In genomic region chr10:71765176-71765906, GRCh38 we compare ENCODE assay signal across 9 cellular contexts. TPM values are rescaled to one million over a fixed set of nuclear protein-coding genes. Genes with fewer than 3 reads are reported as not detected.
A peak's percentile ranks its signal among the peaks of the same experiment; 100 is the strongest.
DNase-seq lines count a peak whose midpoint lies in the region; ATAC-seq and TF ChIP-seq lines count a peak whose summit lies in the region.
"Had no signal": no experiment of that assay in that cellular context is flagged by ENCODE, and none has a peak within 500 bp of the region (broad histone marks: within the 10 kb centered on the region; RNA-seq: fewer than 3 reads in every experiment).

No MANE protein-coding gene starts in this region.

- TF ChIP-seq CTCF in ascending aorta (IDR thresholded peaks at IDR 0.05) (peak in 1 of 3 experiments; percentile 8), left lung (IDR thresholded peaks at IDR 0.05) (no peak), tibial artery (IDR thresholded peaks at IDR 0.05) (peak in 1 of 2 experiments; percentile 26), brain microvascular endothelial cell (IDR thresholded peaks at IDR 0.05; ENCODE audit: low read depth, low read length, missing control alignments) (no peak)

- POLR2A ChIA-PET in activated CD4-positive, alpha-beta T cell treated with anti-CD3 and anti-CD28 coated beads for 36 hours (lab: Charles Lee) = no interaction called here

- H3K4me3 ChIP-seq in ascending aorta (no peak overlapping the region), left lung (no peak overlapping the region), tibial artery (no peak overlapping the region), brain microvascular endothelial cell (ENCODE audit: low read depth, low read length) (no peak overlapping the region)

- in situ Hi-C loops in brain microvascular endothelial cell (cut with HindIII; ENCODE audit: low pct_ligation_motif_present, low sequenced_read_pairs) = no loop called here

- no peaks in the 10 kb centered on the region for H3K27me3 ChIP-seq in ascending aorta
- no peaks in the 10 kb centered on the region for H3K27me3 ChIP-seq in left lung
- no peaks in the 10 kb centered on the region for H3K27me3 ChIP-seq in tibial artery
- H3K27me3 ChIP-seq in brain microvascular endothelial cell (replicated peaks) = no peaks in the 10 kb centered on the region

- no peaks in the 10 kb centered on the region for H3K27me3 Mint-ChIP-seq in activated CD4-positive, alpha-beta T cell treated with anti-CD3 and anti-CD28 coated beads for 36 hours

- H3K9me3 ChIP-seq in ascending aorta (no peaks in the 10 kb centered on the region), left lung (no peaks in the 10 kb centered on the region), tibial artery (no peaks in the 10 kb centered on the region)

- H3K27ac ChIP-seq in ascending aorta (peak overlapping the region; percentile 94 to 98), left lung (peak overlapping the region; percentile 44 to 92), tibial artery (peak overlapping the region; percentile 95 to 96), brain microvascular endothelial cell (no peak overlapping the region)

- CTCF ChIA-PET in activated CD4-positive, alpha-beta T cell treated with anti-CD3 and anti-CD28 coated beads for 36 hours (lab: Charles Lee) = interaction anchor here (0.6 to 6.5 kb wide), 6 partner anchors 9 to 445 kb away, joined by 3 to 41 read pairs (median 4); no protein-coding TSS in a partner anchor

- no peaks in the 10 kb centered on the region for H3K9me3 Mint-ChIP-seq in activated CD4-positive, alpha-beta T cell treated with anti-CD3 and anti-CD28 coated beads for 36 hours (ENCODE audit: low read depth)
- H3K9me3 Mint-ChIP-seq: activated T-helper 1 cell treated with anti-CD3 and anti-CD28 coated beads, Interleukin-12 subunit alpha, Interleukin-12 subunit beta, Interleukin-2, Interleukin-4 antibody, amounts not matched to agents 30 ng/mL and 10 ng/mL and 1 ng/mL, durations not matched to agents 14 hours and 24 hours and 36 hours had no signal

- H3K36me3 ChIP-seq in ascending aorta (peaks cover 19 to 24% of the 10 kb centered on the region in 2 donors), left lung (peaks cover 0 to 61% of the 10 kb centered on the region in 2 donors), tibial artery (peaks cover 11 to 31% (median 15%) of the 10 kb centered on the region in 3 donors), brain microvascular endothelial cell (replicated peaks) (peaks cover 4% of the 10 kb centered on the region)

- H3K4me1 ChIP-seq in ascending aorta (peaks cover 50% of the 10 kb centered on the region in 2 donors), left lung (peaks cover 45 to 99% of the 10 kb centered on the region in 2 donors), tibial artery (peaks cover 18 to 96% (median 73%) of the 10 kb centered on the region in 4 donors)

- H3K4me1 Mint-ChIP-seq in activated CD4-positive, alpha-beta T cell treated with anti-CD3 and anti-CD28 coated beads for 36 hours = peaks cover 88% of the 10 kb centered on the region

- peak overlapping the region; percentile 92 for H3K27ac Mint-ChIP-seq in activated CD4-positive, alpha-beta T cell treated with anti-CD3 and anti-CD28 coated beads for 36 hours

- intact Hi-C loops in activated CD4-positive, alpha-beta T cell treated with anti-CD3 and anti-CD28 coated beads for 36 hours (cut with DNase I, micrococcal nuclease) = loop anchor here in 1 of 2 experiments (5.0 kb wide), 1 partner anchor 557 kb away; no protein-coding TSS in a partner anchor
- intact Hi-C loops in ascending aorta (cut with DNase I) (no loop called here), left lung (cut with DNase I) (no loop called here), tibial artery (cut with DNase I; ENCODE audit: low total_unique reads) (no loop called here)

- ATAC-seq in activated CD4-positive, alpha-beta T cell treated with anti-CD3 and anti-CD28 coated beads for 36 hours = no peak
- no peak for ATAC-seq in left lung
- ATAC-seq in HG03139 (IDR thresholded peaks at IDR 0.05; ENCODE audit: unreplicated experiment) = no peak

- peaks cover 61% of the 10 kb centered on the region for H3K36me3 Mint-ChIP-seq in activated CD4-positive, alpha-beta T cell treated with anti-CD3 and anti-CD28 coated beads for 36 hours (ENCODE audit: low read depth)

- no peak overlapping the region for H3K4me3 Mint-ChIP-seq in activated CD4-positive, alpha-beta T cell treated with anti-CD3 and anti-CD28 coated beads for 36 hours
- H3K4me3 Mint-ChIP-seq: activated T-helper 1 cell treated with anti-CD3 and anti-CD28 coated beads, Interleukin-12 subunit alpha, Interleukin-12 subunit beta, Interleukin-2, Interleukin-4 antibody, amounts not matched to agents 30 ng/mL and 10 ng/mL and 1 ng/mL, durations not matched to agents 14 hours and 24 hours and 36 hours had no signal

- no peak for DNase-seq in activated CD4-positive, alpha-beta T cell treated with anti-CD3 and anti-CD28 coated beads for 36 hours
- no peak for DNase-seq in activated CD4-positive, alpha-beta T cell treated with anti-CD3 and anti-CD28 coated beads for 48 hours
- DNase-seq in ascending aorta (ENCODE audit: low spot score in 2 of 2) (no peak), left lung (no peak), tibial artery (peak in 1 of 2 donors; percentile 88), activated gamma-delta T cell treated with Interleukin-2 at 50 U/mL for 16 hours (no peak), brain microvascular endothelial cell (no peak)

RNA-seq across cellular contexts. Expression of gene VSIR, which starts 8.0 kb away (rescaled TPM):
- 100 to 1,000 TPM in 1 of 2 experiments, 10 to 100 TPM in 1; 78.2 to 104 TPM for total RNA-seq in activated CD4-positive, alpha-beta T cell treated with anti-CD3 and anti-CD28 coated beads for 36 hours
- total RNA-seq in ascending aorta = 193 TPM
- 100 to 1,000 TPM in 1 of 2 donors, 10 to 100 TPM in 1; 46.7 to 133 TPM for total RNA-seq in left lung

RNA-seq across cellular contexts. Expression of gene C10orf105, which starts 45.8 kb away (rescaled TPM):
- under 1 TPM; 0.34 to 0.40 TPM for total RNA-seq in activated CD4-positive, alpha-beta T cell treated with anti-CD3 and anti-CD28 coated beads for 36 hours
- not detected for total RNA-seq in ascending aorta
- total RNA-seq in left lung = 1 to 10 TPM in 1 of 2 donors, under 1 TPM in 1; 0.17 to 1.0 TPM
